In genomic region chr10:84193846-84194423, GRCh38 we compare ENCODE assay signal across 1 cellular context.
TF ChIP-seq lines count a peak whose summit lies in the region.

No MANE protein-coding gene starts in this region.

TF ChIP-seq in WTC11, 78 proteins besides CTCF, POLR2A, EP300 and RAD21:
- TF ChIP-seq KAT7 (CRISPR knock-in tag; IDR thresholded peaks at IDR 0.05; ENCODE audit: borderline replicate concordance) (0 out of 2 replicates have a peak, but pooled peaks have one; percentile 11), NR3C1 (CRISPR knock-in tag; conservative IDR thresholded peaks at IDR 0.05; ENCODE audit: low read depth) (0 out of 2 replicates have a peak, but pooled peaks have one; percentile 6), ARID4B (CRISPR knock-in tag; IDR thresholded peaks at IDR 0.05; ENCODE audit: borderline replicate concordance) (0 out of 2 replicates have a peak, but pooled peaks have one; percentile 2), ZNF219 (CRISPR knock-in tag; IDR thresholded peaks at IDR 0.05; ENCODE audit: borderline replicate concordance) (no peak)
TF ChIP-seq in WTC11: peak in this region for 3.
